In the genomic region with DNA sequence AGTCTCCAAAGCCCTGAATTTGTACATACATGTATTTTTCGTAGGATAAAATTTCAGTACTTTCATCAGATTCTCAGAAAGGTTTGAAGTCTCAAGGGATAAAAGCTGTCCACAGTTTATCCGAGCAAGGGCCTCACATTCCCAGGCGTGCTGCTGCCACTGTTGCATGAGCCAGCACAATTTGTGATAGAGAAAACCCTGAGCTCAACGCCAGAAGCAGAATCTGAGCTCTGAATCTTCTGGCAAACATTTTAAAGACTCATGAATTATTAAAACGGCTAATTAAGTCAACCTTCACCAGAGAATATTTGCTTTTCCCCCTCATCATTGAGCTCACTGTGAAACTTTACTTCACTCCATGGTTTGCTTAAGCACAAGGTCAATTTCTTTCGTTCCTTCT, we compare ENCODE assay signal across 14 cellular contexts. TPM values are rescaled to one million over a fixed set of nuclear protein-coding genes. Genes with fewer than 3 reads are reported as not detected.
A peak's percentile ranks its signal among the peaks of the same experiment; 100 is the strongest.
DNase-seq lines count a peak whose midpoint lies in the region; ATAC-seq and TF ChIP-seq lines count a peak whose summit lies in the region.
"Had no signal": no experiment of that assay in that cellular context is flagged by ENCODE, and none has a peak within 500 bp of the region (broad histone marks: within the 10 kb centered on the region; RNA-seq: fewer than 3 reads in every experiment).

No MANE protein-coding gene starts in this region.

- no peak overlapping the region for H4K5ac ChIP-seq in mesendoderm (ENCODE audit: low read length)

- no CpG with 5 or more reads among the region's 6 CpGs for WGBS in mesendoderm (ENCODE audit: extremely low coverage, insufficient coverage, low lambda C conversion rate)

- H3K4ac ChIP-seq in mesendoderm (ENCODE audit: low read depth, low read length) = no peak overlapping the region

- intact Hi-C loops in left ventricle myocardium superior (cut with micrococcal nuclease) (no loop called here), uterus (cut with DNase I; ENCODE audit: low total_unique reads) (no loop called here)

- H3K27me3 ChIP-seq in right atrium auricular region (no peaks in the 10 kb centered on the region), mesendoderm (ENCODE audit: insufficient read depth, low read length, poor library complexity) (no peaks in the 10 kb centered on the region), uterus (no peaks in the 10 kb centered on the region)

- no peak for DNase-seq in left ventricle myocardium superior
- DNase-seq in right atrium auricular region (ENCODE audit: low spot score) = no peak
- peak; percentile 55 for DNase-seq in cerebellar cortex (ENCODE audit: low spot score)
- no peak for DNase-seq in mesendoderm
- DNase-seq in uterus = no peak
- DNase-seq in KG1 (lab: John Stamatoyannopoulos, UW) = no peak
- DNase-seq in stimulated activated CD4-positive, alpha-beta T cell treated with anti-CD3 and anti-CD28 coated beads, Interleukin-2, amount 100 ng/mL, for 48 hours = no peak
- DNase-seq: activated CD4-positive, alpha-beta T cell treated with anti-CD3 and anti-CD28 coated beads, Interleukin-2, amount 10 ng/mL, durations not matched to agents 24 days and 14 days; activated naive CD4-positive, alpha-beta T cell treated with anti-CD3 and anti-CD28 coated beads, Interleukin-2, amount 10 ng/mL, durations not matched to agents 7 days and 5 days; Kasumi-1; natural killer cell; NCI-H748 treated with DMSO at 0.1 percent for 48 hours; stimulated activated naive CD8-positive, alpha-beta T cell treated with anti-CD3 and anti-CD28 coated beads, Interleukin-15, Interleukin-2, amounts not matched to agents 100 U/mL and 50 U/mL, for 24 hours had no signal

- H3K79me1 ChIP-seq in mesendoderm (ENCODE audit: low read length) = no peaks in the 10 kb centered on the region

- H3K18ac ChIP-seq in mesendoderm (ENCODE audit: low read length) = peak overlapping the region; percentile 5

- no peak overlapping the region for H2BK120ac ChIP-seq in mesendoderm (ENCODE audit: low read depth, low read length)

- H3K27ac ChIP-seq in right atrium auricular region (no peak overlapping the region), mesendoderm (ENCODE audit: low read depth, low read length) (no peak overlapping the region), uterus (peak overlapping the region; percentile 12 to 71)

- H3K9ac ChIP-seq in mesendoderm (ENCODE audit: low read length) = no peak overlapping the region

- H3K56ac ChIP-seq in mesendoderm (ENCODE audit: low read length) = no peak overlapping the region

- no peak for TF ChIP-seq CTCF in right atrium auricular region (IDR thresholded peaks at IDR 0.05)
- no peak for TF ChIP-seq CTCF in uterus (IDR thresholded peaks at IDR 0.05)

- H3K79me2 ChIP-seq in mesendoderm (ENCODE audit: control insufficient read depth, insufficient read depth, low read length) = no peaks in the 10 kb centered on the region

- TF ChIP-seq POLR2A in uterus (IDR thresholded peaks at IDR 0.05) = no peak

- no peak overlapping the region for H2BK5ac ChIP-seq in mesendoderm (ENCODE audit: low read length)

- no peak overlapping the region for H2BK15ac ChIP-seq in mesendoderm (replicated peaks; ENCODE audit: low read depth)

- no peak overlapping the region for H3K23ac ChIP-seq in mesendoderm (ENCODE audit: low read length)

- no peak overlapping the region for H3K4me2 ChIP-seq in mesendoderm (ENCODE audit: low read length)

- H4K8ac ChIP-seq in mesendoderm (ENCODE audit: low read depth, low read length) = no peak overlapping the region

- H3K36me3 ChIP-seq in right atrium auricular region = no peaks in the 10 kb centered on the region
- H3K36me3 ChIP-seq in mesendoderm (ENCODE audit: control insufficient read depth, insufficient read depth, low read length) = no peaks in the 10 kb centered on the region
- H3K36me3 ChIP-seq in uterus = no peaks in the 10 kb centered on the region

- H3K4me3 ChIP-seq in right atrium auricular region (no peak overlapping the region), mesendoderm (ENCODE audit: low read length) (no peak overlapping the region), uterus (no peak overlapping the region)

- no peak overlapping the region for H2AK5ac ChIP-seq in mesendoderm (ENCODE audit: low read length)

- peaks cover 0 to 30% of the 10 kb centered on the region in 2 donors for H3K4me1 ChIP-seq in right atrium auricular region
- H3K4me1 ChIP-seq in mesendoderm (ENCODE audit: control insufficient read depth, low read depth, low read length) = peaks cover 14% of the 10 kb centered on the region
- H3K4me1 ChIP-seq in uterus = peaks cover 8% of the 10 kb centered on the region in 2 donors

- H3K9me3 ChIP-seq in right atrium auricular region (no peaks in the 10 kb centered on the region), uterus (no peaks in the 10 kb centered on the region)

- peak; percentile 43 for ATAC-seq in left ventricle myocardium superior
- ATAC-seq in HG03442 (IDR thresholded peaks at IDR 0.05; ENCODE audit: unreplicated experiment) = no peak
- ATAC-seq: natural killer cell; stimulated activated naive CD8-positive, alpha-beta T cell treated with anti-CD3 and anti-CD28 coated beads, Interleukin-15, Interleukin-2, amounts not matched to agents 100 U/mL and 50 U/mL, for 24 hours had no signal

RNA-seq across cellular contexts. Expression of a gene that starts 17.3 kb away (rescaled TPM):
- 424 TPM for total RNA-seq in left ventricle myocardium superior
- 100 to 1,000 TPM; 435 to 481 TPM for total RNA-seq in right atrium auricular region
- 410 TPM for polyA plus RNA-seq in mesendoderm (2013, experiment 1 of 2)
- polyA plus RNA-seq in mesendoderm (2013, experiment 2 of 2) = 416 TPM
- 100 to 1,000 TPM; 456 to 724 (median 652) TPM for total RNA-seq in uterus

RNA-seq across cellular contexts. Expression of a gene that starts 38.5 kb away (rescaled TPM):
- not detected for total RNA-seq in left ventricle myocardium superior
- not detected for total RNA-seq in right atrium auricular region
- polyA plus RNA-seq in mesendoderm (2013, experiment 1 of 2) = 0.04 TPM
- 0.13 TPM for polyA plus RNA-seq in mesendoderm (2013, experiment 2 of 2)
- total RNA-seq in uterus = 1 to 10 TPM in 1 of 4 donors, not detected in 3; 1.0 TPM

Comparison
In these comparisons a context has a peak if more than half of its experiments do, and no peak if none do; other contexts are left out.
1. H3K27ac ChIP-seq: peak in uterus (2 of 2); none in right atrium auricular region (0 of 2) and mesendoderm (single experiment).